9 cellular contexts compared by ENCODE assay signal in the genomic region with DNA sequence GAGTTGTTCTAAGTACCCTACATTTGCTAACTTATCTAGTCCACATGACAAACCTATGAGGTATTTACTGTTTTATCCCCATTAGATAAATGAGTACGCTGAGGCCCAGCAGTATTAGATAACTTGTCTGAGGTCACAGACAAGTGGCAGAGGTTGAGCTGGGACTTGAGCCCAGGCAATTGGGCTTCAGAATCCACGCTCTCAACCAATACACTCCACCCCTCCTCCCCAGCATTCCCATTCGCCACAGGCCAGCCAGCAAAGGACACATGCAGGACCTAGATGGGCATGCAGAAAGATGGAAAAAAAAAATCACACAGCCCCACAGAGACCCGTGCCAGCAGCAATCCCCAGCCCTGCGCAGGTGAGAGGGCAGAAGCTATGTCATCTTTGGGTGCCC. TPM values are rescaled to one million over a fixed set of nuclear protein-coding genes. Genes with fewer than 3 reads are reported as not detected.
A peak's percentile ranks its signal among the peaks of the same experiment; 100 is the strongest.
DNase-seq lines count a peak whose midpoint lies in the region; ATAC-seq and TF ChIP-seq lines count a peak whose summit lies in the region.
"Had no signal": no experiment of that assay in that cellular context is flagged by ENCODE, and none has a peak within 500 bp of the region (broad histone marks: within the 10 kb centered on the region; RNA-seq: fewer than 3 reads in every experiment).

No MANE protein-coding gene starts in this region.

- H3K27me3 Mint-ChIP-seq in activated naive CD4-positive, alpha-beta T cell treated with anti-CD3 and anti-CD28 coated beads, Interleukin-2, amount 10 ng/mL, durations not matched to agents 7 days and 5 days, result no peaks in the 10 kb centered on the region
- H3K27me3 Mint-ChIP-seq in natural killer cell (ENCODE audit: low read depth in 2 of 2), result no peaks in the 10 kb centered on the region

- peak overlapping the region; percentile 48 for H3K4me3 ChIP-seq in coronary artery
- no peak overlapping the region for H3K4me3 ChIP-seq in uterus

- no peaks in the 10 kb centered on the region for H3K36me3 ChIP-seq in uterus

- H3K9me3 Mint-ChIP-seq in activated naive CD4-positive, alpha-beta T cell treated with anti-CD3 and anti-CD28 coated beads, Interleukin-2, amount 10 ng/mL, durations not matched to agents 7 days and 5 days, result no peaks in the 10 kb centered on the region
- H3K9me3 Mint-ChIP-seq in natural killer cell, result no peaks in the 10 kb centered on the region

- TF ChIP-seq CTCF in coronary artery (IDR thresholded peaks at IDR 0.05) (no peak), natural killer cell (IDR thresholded peaks at IDR 0.05) (no peak), uterus (IDR thresholded peaks at IDR 0.05) (no peak)

- peak overlapping the region; percentile 96 to 100 for H3K27ac ChIP-seq in coronary artery
- H3K27ac ChIP-seq in uterus, result peak overlapping the region; percentile 98 to 99
- H3K27ac ChIP-seq in substantia nigra (ENCODE audit: low read depth, low read length, poor library complexity, severe bottlenecking), result no peak overlapping the region

- intact Hi-C loops in natural killer cell (cut with micrococcal nuclease) (no loop called here), uterus (cut with DNase I; ENCODE audit: low total_unique reads) (no loop called here)

- H3K27ac Mint-ChIP-seq in activated naive CD4-positive, alpha-beta T cell treated with anti-CD3 and anti-CD28 coated beads, Interleukin-2, amount 10 ng/mL, durations not matched to agents 7 days and 5 days, result peak overlapping the region; percentile 90
- peak overlapping the region; percentile 91 to 92 for H3K27ac Mint-ChIP-seq in natural killer cell

- no peak for ATAC-seq in natural killer cell
- no peak for ATAC-seq in activated CD4-positive, CD25-positive, alpha-beta regulatory T cell treated with anti-CD3 and anti-CD28 coated beads, Interleukin-2, amount 50 U/mL, for 24 hours

- peaks cover 25 to 71% of the 10 kb centered on the region in 2 donors for H3K4me1 ChIP-seq in uterus

- CTCF ChIA-PET in activated naive CD4-positive, alpha-beta T cell treated with anti-CD3 and anti-CD28 coated beads, Interleukin-2, amount 10 ng/mL, durations not matched to agents 7 days and 5 days (lab: Charles Lee), result interaction anchor here (1.4 to 29.3 kb wide), 5 partner anchors 10 to 41 kb away, joined by 4 to 716 read pairs (median 8); partner anchors contain the start of gene HDAC7

- peak overlapping the region; percentile 68 for H3K4me3 Mint-ChIP-seq in activated naive CD4-positive, alpha-beta T cell treated with anti-CD3 and anti-CD28 coated beads, Interleukin-2, amount 10 ng/mL, durations not matched to agents 7 days and 5 days
- peak overlapping the region; percentile 78 for H3K4me3 Mint-ChIP-seq in natural killer cell

- no peak for DNase-seq in activated naive CD4-positive, alpha-beta T cell treated with anti-CD3 and anti-CD28 coated beads, Interleukin-2, amount 10 ng/mL, durations not matched to agents 7 days and 5 days
- no peak for DNase-seq in activated naive CD4-positive, alpha-beta T cell treated with anti-CD3 and anti-CD28 coated beads, Interleukin-2, amount 50 U/mL, for 16 hours
- DNase-seq in coronary artery (ENCODE audit: low spot score), result no peak
- no peak for DNase-seq in natural killer cell
- no peak for DNase-seq in uterus
- DNase-seq in NCI-H1930 (lab: John Stamatoyannopoulos, UW), result no peak
- DNase-seq in substantia nigra (lab: John Stamatoyannopoulos, UW), result no peak
- DNase-seq: NCI-H1105 treated with DMSO at 0.1 percent for 48 hours had no signal

- no peaks in the 10 kb centered on the region for H3K9me3 ChIP-seq in uterus

- peaks cover 71% of the 10 kb centered on the region for H3K36me3 Mint-ChIP-seq in activated naive CD4-positive, alpha-beta T cell treated with anti-CD3 and anti-CD28 coated beads, Interleukin-2, amount 10 ng/mL, durations not matched to agents 7 days and 5 days
- no peaks in the 10 kb centered on the region for H3K36me3 Mint-ChIP-seq in natural killer cell

- H3K27me3 ChIP-seq in uterus, result no peaks in the 10 kb centered on the region

- no peak for TF ChIP-seq POLR2A in uterus (IDR thresholded peaks at IDR 0.05)

- peaks cover 96% of the 10 kb centered on the region for H3K4me1 Mint-ChIP-seq in activated naive CD4-positive, alpha-beta T cell treated with anti-CD3 and anti-CD28 coated beads, Interleukin-2, amount 10 ng/mL, durations not matched to agents 7 days and 5 days
- H3K4me1 Mint-ChIP-seq in natural killer cell, result peaks cover 89 to 95% of the 10 kb centered on the region in 2 donors

RNA-seq across cellular contexts. Expression of gene HDAC7, which starts 12.4 kb away (rescaled TPM):
- total RNA-seq in natural killer cell, result 100 to 1,000 TPM; 141 to 235 (median 147) TPM
- total RNA-seq in uterus, result 100 to 1,000 TPM in 1 of 4 donors, 10 to 100 TPM in 3; 33.0 to 191 (median 42.5) TPM

RNA-seq across cellular contexts. Expression of gene SLC48A1, which starts 34.3 kb away (rescaled TPM):
- total RNA-seq in natural killer cell, result 1 to 10 TPM; 2.0 to 4.4 (median 3.4) TPM
- total RNA-seq in uterus, result 10 to 100 TPM in 3 of 4 donors, 1 to 10 TPM in 1; 1.3 to 50.5 (median 15.4) TPM

RNA-seq across cellular contexts. Expression of gene RAPGEF3, which starts 48.7 kb away (rescaled TPM):
- total RNA-seq in natural killer cell, result under 1 TPM; 0.23 to 0.73 (median 0.49) TPM
- 100 to 1,000 TPM in 1 of 4 donors, 10 to 100 TPM in 3; 13.5 to 105 (median 48.7) TPM for total RNA-seq in uterus

Comparison
In these comparisons a context has a peak if more than half of its experiments do, and no peak if none do; other contexts are left out.
1. RNA of gene RAPGEF3, which starts 48.7 kb away (total RNA-seq): 13.5 to 105 TPM in uterus; 0.23 to 0.73 TPM in natural killer cell; every median in the first group is over 4 times any median in the second.